Comparison of ENCODE assay signal across 8 cellular contexts in genomic region chr14:61475316-61475715, GRCh38.
A peak's percentile ranks its signal among the peaks of the same experiment; 100 is the strongest.
DNase-seq lines count a peak whose midpoint lies in the region; ATAC-seq, FAIRE-seq and TF ChIP-seq lines count a peak whose summit lies in the region.

No MANE protein-coding gene starts in this region.

- POLR2A ChIA-PET in activated CD8-positive, alpha-beta T cell treated with anti-CD3 and anti-CD28 coated beads, Interleukin-2, amount 10 ng/mL, durations not matched to agents 7 days and 5 days (lab: Charles Lee), result interaction anchor here (1.0 to 5.2 kb wide), 4 partner anchors 28 to 220 kb away, joined by 3 to 30 read pairs (median 14); partner anchors contain the start of gene HIF1A

- H3K36me3 ChIP-seq in hepatocyte (replicated peaks; ENCODE audit: insufficient read depth, low read depth), result no peaks in the 10 kb centered on the region

- CTCF ChIA-PET in activated CD8-positive, alpha-beta T cell treated with anti-CD3 and anti-CD28 coated beads, Interleukin-2, amount 10 ng/mL, durations not matched to agents 7 days and 5 days (lab: Charles Lee), result interaction anchor here (0.7 to 12.3 kb wide), 34 partner anchors 11 to 362 kb away, joined by 3 to 136 read pairs (median 4); partner anchors contain the start of genes HIF1A and SNAPC1

- H3K9me3 ChIP-seq in hepatocyte (ENCODE audit: low read depth), result no peaks in the 10 kb centered on the region

- no peaks in the 10 kb centered on the region for H3K9me3 Mint-ChIP-seq in activated CD8-positive, alpha-beta T cell treated with anti-CD3 and anti-CD28 coated beads, Interleukin-2, amount 10 ng/mL, durations not matched to agents 7 days and 5 days (ENCODE audit: insufficient read depth)
- no peaks in the 10 kb centered on the region for H3K9me3 Mint-ChIP-seq in stimulated activated naive B cell treated with anti-CD40 and anti-IgM and Interleukin-4, amounts not matched to agents 10 μg/mL and 1 μg/mL and 100 μg/mL, for 72 hours

- 24% methylated on average over 4 of the region's 4 CpGs for WGBS in hepatocyte (ENCODE audit: low lambda C conversion rate, missing lambda C conversion rate)

- H3K4me2 ChIP-seq in hepatocyte, result no peak overlapping the region

- peaks cover 75% of the 10 kb centered on the region for H3K36me3 Mint-ChIP-seq in activated CD8-positive, alpha-beta T cell treated with anti-CD3 and anti-CD28 coated beads, Interleukin-2, amount 10 ng/mL, durations not matched to agents 7 days and 5 days (ENCODE audit: low read depth)
- H3K36me3 Mint-ChIP-seq in stimulated activated naive B cell treated with anti-CD40 and anti-IgM and Interleukin-4, amounts not matched to agents 10 μg/mL and 1 μg/mL and 100 μg/mL, for 72 hours, result no peaks in the 10 kb centered on the region

- TF ChIP-seq CTCF in GM12864 (IDR thresholded peaks at IDR 0.05; ENCODE audit: low read depth, low read length, missing control alignments) (peak; percentile 58), hepatocyte (IDR thresholded peaks at IDR 0.05; ENCODE audit: poor library complexity) (peak; percentile 73)

- H3K4me3 ChIP-seq in GM12864 (ENCODE audit: low read depth, low read length), result no peak overlapping the region
- H3K4me3 ChIP-seq in hepatocyte, result no peak overlapping the region

- no peaks in the 10 kb centered on the region for H3K79me2 ChIP-seq in hepatocyte

- H3K27ac Mint-ChIP-seq in activated CD8-positive, alpha-beta T cell treated with anti-CD3 and anti-CD28 coated beads, Interleukin-2, amount 10 ng/mL, durations not matched to agents 7 days and 5 days, result peak overlapping the region; percentile 84
- peak overlapping the region; percentile 56 for H3K27ac Mint-ChIP-seq in stimulated activated naive B cell treated with anti-CD40 and anti-IgM and Interleukin-4, amounts not matched to agents 10 μg/mL and 1 μg/mL and 100 μg/mL, for 72 hours

- no peak overlapping the region for H2AFZ ChIP-seq in hepatocyte

- no peak for FAIRE-seq in frontal cortex (lab: Jason Lieb, UNC)

- H3K4me1 ChIP-seq in hepatocyte (ENCODE audit: insufficient read depth), result peaks cover 30% of the 10 kb centered on the region

- H3K27me3 Mint-ChIP-seq in activated CD8-positive, alpha-beta T cell treated with anti-CD3 and anti-CD28 coated beads, Interleukin-2, amount 10 ng/mL, durations not matched to agents 7 days and 5 days (ENCODE audit: low read depth), result no peaks in the 10 kb centered on the region
- H3K27me3 Mint-ChIP-seq in stimulated activated naive B cell treated with anti-CD40 and anti-IgM and Interleukin-4, amounts not matched to agents 10 μg/mL and 1 μg/mL and 100 μg/mL, for 72 hours, result no peaks in the 10 kb centered on the region

- no peak overlapping the region for H3K27ac ChIP-seq in hepatocyte

- no peak for ATAC-seq in activated CD8-positive, alpha-beta T cell treated with anti-CD3 and anti-CD28 coated beads, Interleukin-2, amount 10 ng/mL, durations not matched to agents 7 days and 5 days
- no peak for ATAC-seq in stimulated activated naive B cell treated with anti-CD40 and anti-IgM and Interleukin-4, amounts not matched to agents 10 μg/mL and 1 μg/mL and 100 μg/mL, for 72 hours (replicated peaks)
- ATAC-seq in HG03045 (IDR thresholded peaks at IDR 0.05; ENCODE audit: unreplicated experiment), result no peak

- H3K9me2 ChIP-seq in hepatocyte (replicated peaks; ENCODE audit: insufficient read depth), result no peaks in the 10 kb centered on the region

- peaks cover 94% of the 10 kb centered on the region for H3K4me1 Mint-ChIP-seq in activated CD8-positive, alpha-beta T cell treated with anti-CD3 and anti-CD28 coated beads, Interleukin-2, amount 10 ng/mL, durations not matched to agents 7 days and 5 days (ENCODE audit: low read depth)
- H3K4me1 Mint-ChIP-seq in stimulated activated naive B cell treated with anti-CD40 and anti-IgM and Interleukin-4, amounts not matched to agents 10 μg/mL and 1 μg/mL and 100 μg/mL, for 72 hours, result peaks cover 66 to 94% of the 10 kb centered on the region in 2 donors

- peak; percentile 51 for DNase-seq in AG08395 (ENCODE audit: low spot score)
- DNase-seq in GM12864 (ENCODE audit: low read depth), result no peak
- DNase-seq in NCI-H2107 (lab: John Stamatoyannopoulos, UW), result peak; percentile 65
- no peak for DNase-seq in activated CD8-positive, alpha-beta T cell treated with anti-CD3 and anti-CD28 coated beads, Interleukin-2, amount 10 ng/mL, durations not matched to agents 7 days and 5 days
- DNase-seq in hepatocyte (ENCODE audit: low spot score), result peak; percentile 86
- no peak for DNase-seq in stimulated activated naive B cell treated with anti-CD40 and anti-IgM and Interleukin-4, amounts not matched to agents 10 μg/mL and 1 μg/mL and 100 μg/mL, for 72 hours
- DNase-seq in frontal cortex (ENCODE audit: low spot score in 2 of 2), result no peak

- H3K4me3 Mint-ChIP-seq in activated CD8-positive, alpha-beta T cell treated with anti-CD3 and anti-CD28 coated beads, Interleukin-2, amount 10 ng/mL, durations not matched to agents 7 days and 5 days, result peak overlapping the region; percentile 12
- H3K4me3 Mint-ChIP-seq in stimulated activated naive B cell treated with anti-CD40 and anti-IgM and Interleukin-4, amounts not matched to agents 10 μg/mL and 1 μg/mL and 100 μg/mL, for 72 hours, result peak overlapping the region in 1 of 2 donors; percentile 19

- no peaks in the 10 kb centered on the region for H3K27me3 ChIP-seq in hepatocyte

- no peaks in the 10 kb centered on the region for H4K20me1 ChIP-seq in hepatocyte (ENCODE audit: insufficient read depth, poor library complexity, severe bottlenecking)

Comparison
In these comparisons a context has a peak if more than half of its experiments do, and no peak if none do; other contexts are left out.
1. DNase-seq: peak in AG08395 (single experiment), NCI-H2107 (single experiment) and hepatocyte (single experiment); none in GM12864 (single experiment), activated CD8-positive, alpha-beta T cell treated with anti-CD3 and anti-CD28 coated beads, Interleukin-2, amount 10 ng/mL, durations not matched to agents 7 days and 5 days (single experiment), stimulated activated naive B cell treated with anti-CD40 and anti-IgM and Interleukin-4, amounts not matched to agents 10 μg/mL and 1 μg/mL and 100 μg/mL, for 72 hours (single experiment) and frontal cortex (0 of 2).